ENCODE assay signal across 26 cellular contexts in the genomic region with DNA sequence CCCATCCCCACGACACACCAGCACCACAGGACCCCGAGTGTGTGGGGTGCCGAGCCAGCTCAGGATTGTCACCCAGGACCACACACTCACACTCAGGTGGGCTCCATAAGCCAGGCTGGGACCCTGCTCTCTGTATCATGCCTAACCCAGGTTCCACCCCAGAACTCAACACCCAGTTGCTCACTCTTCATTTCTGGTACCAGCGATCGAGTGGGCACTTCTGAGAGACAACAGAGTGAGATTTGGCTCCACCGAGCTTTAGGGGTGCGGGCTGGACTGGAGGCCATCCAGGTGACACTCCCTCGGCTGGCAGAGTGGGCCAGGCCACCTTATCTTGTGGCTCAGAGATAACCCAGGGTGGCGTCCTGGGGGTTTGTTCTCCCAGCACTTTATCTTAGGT.
"Had no signal": no experiment of that assay in that cellular context is flagged by ENCODE, and none has a peak within 500 bp of the region (broad histone marks: within the 10 kb centered on the region; RNA-seq: fewer than 3 reads in every experiment).

No MANE protein-coding gene starts in this region.

- H3K4me1 ChIP-seq: parathyroid adenoma, psoas muscle, tibial nerve, uterus had no signal

- H3K36me3 Mint-ChIP-seq: immature natural killer cell; memory B cell; naive thymus-derived CD4-positive, alpha-beta T cell; stimulated activated memory B cell treated with anti-CD40 and anti-IgM and Interleukin-4, amounts not matched to agents 10 μg/mL and 1 μg/mL and 100 μg/mL, for 72 hours; type B pancreatic cell had no signal

- DNase-seq: head of caudate nucleus; hypothalamus; immature natural killer cell; midbrain; naive thymus-derived CD4-positive, alpha-beta T cell; nephron progenitor cell; occipital lobe; stimulated activated CD4-positive, alpha-beta T cell treated with anti-CD3 and anti-CD28 coated beads, Interleukin-2, amount 100 ng/mL, for 48 hours; stimulated activated CD4-positive, alpha-beta T cell treated with anti-CD3 and anti-CD28 coated beads, Interleukin-4, amount 100 ng/mL, for 4 hours; stimulated activated CD8-positive, alpha-beta memory T cell treated with anti-CD3 and anti-CD28 coated beads, Interleukin-4, amount 100 ng/mL, for 48 hours; stimulated activated naive CD4-positive, alpha-beta T cell treated with Interleukin-2 at 50 U/mL for 16 hours; stimulated activated naive CD8-positive, alpha-beta T cell treated with anti-CD3 and anti-CD28 coated beads, Interleukin-15, amount 100 ng/mL, for 72 hours; substantia nigra; uterus had no signal

- H3K27me3 Mint-ChIP-seq: type B pancreatic cell had no signal

- H2AFZ ChIP-seq: neural progenitor cell, parathyroid adenoma had no signal

- H3K27ac Mint-ChIP-seq: immature natural killer cell; memory B cell; naive thymus-derived CD4-positive, alpha-beta T cell; nephron progenitor cell; neural progenitor cell; stimulated activated memory B cell treated with anti-CD40 and anti-IgM and Interleukin-4, amounts not matched to agents 10 μg/mL and 1 μg/mL and 100 μg/mL, for 72 hours; stimulated activated naive CD8-positive, alpha-beta T cell treated with anti-CD3 and anti-CD28 coated beads, Interleukin-15, amount 100 ng/mL, for 72 hours; type B pancreatic cell had no signal

- ATAC-seq: mucosa of descending colon; naive thymus-derived CD4-positive, alpha-beta T cell; psoas muscle; sciatic nerve; stimulated activated memory B cell treated with anti-CD40 and anti-IgM and Interleukin-4, amounts not matched to agents 10 μg/mL and 1 μg/mL and 100 μg/mL, for 72 hours; stimulated activated naive CD8-positive, alpha-beta T cell treated with anti-CD3 and anti-CD28 coated beads, Interleukin-15, amount 100 ng/mL, for 72 hours had no signal

- H3K4me2 ChIP-seq: neural progenitor cell had no signal

- H3K27ac ChIP-seq: neural progenitor cell, neutrophil, parathyroid adenoma, psoas muscle, skin epidermis, tibial nerve, uterus had no signal

- H3K9ac ChIP-seq: neural progenitor cell, parathyroid adenoma had no signal

- H3K9me3 ChIP-seq: mucosa of descending colon, neutrophil, psoas muscle, tibial nerve, uterus had no signal

- H3K4me3 ChIP-seq: mucosa of descending colon, neural progenitor cell, psoas muscle, skin epidermis, tibial nerve, uterus had no signal

- H3K27me3 ChIP-seq: neural progenitor cell, tibial nerve, uterus had no signal

- H3K79me2 ChIP-seq: parathyroid adenoma had no signal

- H3K36me3 ChIP-seq: neural progenitor cell, neutrophil, tibial nerve, uterus had no signal

- H3K4me3 Mint-ChIP-seq: immature natural killer cell; memory B cell; naive thymus-derived CD4-positive, alpha-beta T cell; nephron progenitor cell; neural progenitor cell; stimulated activated memory B cell treated with anti-CD40 and anti-IgM and Interleukin-4, amounts not matched to agents 10 μg/mL and 1 μg/mL and 100 μg/mL, for 72 hours; stimulated activated naive CD8-positive, alpha-beta T cell treated with anti-CD3 and anti-CD28 coated beads, Interleukin-15, amount 100 ng/mL, for 72 hours; type B pancreatic cell had no signal

- H3K9me3 Mint-ChIP-seq: immature natural killer cell; memory B cell; naive thymus-derived CD4-positive, alpha-beta T cell; nephron progenitor cell; neural progenitor cell; stimulated activated memory B cell treated with anti-CD40 and anti-IgM and Interleukin-4, amounts not matched to agents 10 μg/mL and 1 μg/mL and 100 μg/mL, for 72 hours; stimulated activated naive CD8-positive, alpha-beta T cell treated with anti-CD3 and anti-CD28 coated beads, Interleukin-15, amount 100 ng/mL, for 72 hours; type B pancreatic cell had no signal

- H3K4me1 Mint-ChIP-seq: immature natural killer cell; memory B cell; stimulated activated memory B cell treated with anti-CD40 and anti-IgM and Interleukin-4, amounts not matched to agents 10 μg/mL and 1 μg/mL and 100 μg/mL, for 72 hours; stimulated activated naive CD8-positive, alpha-beta T cell treated with anti-CD3 and anti-CD28 coated beads, Interleukin-15, amount 100 ng/mL, for 72 hours had no signal

- FAIRE-seq: islet of Langerhans had no signal
